In the genomic region with DNA sequence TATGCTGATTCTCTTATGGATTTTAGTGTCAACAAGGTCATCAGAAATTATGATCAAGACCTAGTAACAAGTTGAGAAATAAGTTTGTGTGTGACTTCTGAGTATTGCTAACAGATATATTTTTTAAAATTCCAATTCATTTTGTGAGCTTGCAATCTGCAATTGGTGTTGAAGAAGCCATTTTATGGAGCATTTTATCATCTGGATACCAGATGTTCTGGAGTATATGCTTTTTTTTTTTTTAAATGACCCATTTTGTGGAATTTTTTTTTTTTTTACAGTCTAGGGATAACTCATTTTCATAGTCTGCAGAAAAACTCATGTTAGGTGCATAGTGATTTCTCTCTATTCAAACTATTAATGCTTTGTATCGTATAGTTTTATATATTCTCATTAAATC, we compare ENCODE assay signal across 21 cellular contexts.
"Had no signal": no experiment of that assay in that cellular context is flagged by ENCODE, and none has a peak within 500 bp of the region (broad histone marks: within the 10 kb centered on the region; RNA-seq: fewer than 3 reads in every experiment).

No MANE protein-coding gene starts in this region.

- H3K27ac ChIP-seq: ascending aorta, breast epithelium, epithelial cell of prostate, pancreas, sigmoid colon, thyroid gland had no signal

- H3K4me1 ChIP-seq: ascending aorta, breast epithelium, pancreas, sigmoid colon, thyroid gland had no signal

- ATAC-seq: left lobe of liver; naive thymus-derived CD4-positive, alpha-beta T cell; pancreas; stimulated activated effector memory CD8-positive, alpha-beta T cell treated with anti-CD3 and anti-CD28 coated beads, Interleukin-12 subunit alpha, Interleukin-12 subunit beta, amount 100 ng/mL, for 72 hours had no signal

- H3K27ac Mint-ChIP-seq: activated naive CD4-positive, alpha-beta T cell treated with anti-CD3 and anti-CD28 coated beads, Interleukin-2, amount 10 ng/mL, durations not matched to agents 7 days and 5 days; activated T-cell treated with anti-CD3 and anti-CD28 coated beads, Interleukin-2, amount 50 U/mL, for 24 hours; naive thymus-derived CD4-positive, alpha-beta T cell; stimulated activated effector memory CD8-positive, alpha-beta T cell treated with anti-CD3 and anti-CD28 coated beads, Interleukin-12 subunit alpha, Interleukin-12 subunit beta, amount 100 ng/mL, for 72 hours had no signal

- H3K9me3 ChIP-seq: ascending aorta, breast epithelium, mucosa of descending colon, pancreas, sigmoid colon, thyroid gland had no signal

- H3K36me3 ChIP-seq: ascending aorta, breast epithelium, pancreas, thyroid gland had no signal

- H3K4me3 Mint-ChIP-seq: activated naive CD4-positive, alpha-beta T cell treated with anti-CD3 and anti-CD28 coated beads, Interleukin-2, amount 10 ng/mL, durations not matched to agents 7 days and 5 days; activated T-cell treated with anti-CD3 and anti-CD28 coated beads, Interleukin-2, amount 50 U/mL, for 24 hours; naive thymus-derived CD4-positive, alpha-beta T cell; stimulated activated effector memory CD8-positive, alpha-beta T cell treated with anti-CD3 and anti-CD28 coated beads, Interleukin-12 subunit alpha, Interleukin-12 subunit beta, amount 100 ng/mL, for 72 hours had no signal

- H3K4me3 ChIP-seq: ascending aorta, breast epithelium, mucosa of descending colon, pancreas, sigmoid colon, thyroid gland had no signal

- DNase-seq: activated CD4-positive, alpha-beta T cell treated with anti-CD3 and anti-CD28 coated beads for 1 hour; activated CD4-positive, alpha-beta T cell treated with anti-CD3 and anti-CD28 coated beads, Interleukin-2, amount 50 U/mL, for 4 hours; activated naive CD4-positive, alpha-beta T cell treated with anti-CD3 and anti-CD28 coated beads, Interleukin-2, amount 10 ng/mL, durations not matched to agents 7 days and 5 days; activated T-cell treated with anti-CD3 and anti-CD28 coated beads, Interleukin-2, amount 50 U/mL, for 24 hours; cerebellar nuclear complex; effector memory CD4-positive, alpha-beta T cell; hippocampal formation; mammary epithelial cell; naive thymus-derived CD4-positive, alpha-beta T cell; pancreas; sigmoid colon; stimulated activated CD4-positive, alpha-beta T cell treated with anti-CD3 and anti-CD28 coated beads, Interleukin-12 subunit alpha, Interleukin-12 subunit beta, amount 100 ng/mL, for 4 hours; stimulated activated CD4-positive, alpha-beta T cell treated with anti-CD3 and anti-CD28 coated beads, Interleukin-2, amount 100 ng/mL, for 24 hours; T1000; thyroid gland had no signal

- H3K36me3 Mint-ChIP-seq: activated naive CD4-positive, alpha-beta T cell treated with anti-CD3 and anti-CD28 coated beads, Interleukin-2, amount 10 ng/mL, durations not matched to agents 7 days and 5 days; naive thymus-derived CD4-positive, alpha-beta T cell; stimulated activated effector memory CD8-positive, alpha-beta T cell treated with anti-CD3 and anti-CD28 coated beads, Interleukin-12 subunit alpha, Interleukin-12 subunit beta, amount 100 ng/mL, for 72 hours had no signal

- H3K27me3 ChIP-seq: ascending aorta, breast epithelium, pancreas, sigmoid colon, thyroid gland had no signal

- H3K9me3 Mint-ChIP-seq: activated naive CD4-positive, alpha-beta T cell treated with anti-CD3 and anti-CD28 coated beads, Interleukin-2, amount 10 ng/mL, durations not matched to agents 7 days and 5 days; activated T-cell treated with anti-CD3 and anti-CD28 coated beads, Interleukin-2, amount 50 U/mL, for 24 hours; stimulated activated effector memory CD8-positive, alpha-beta T cell treated with anti-CD3 and anti-CD28 coated beads, Interleukin-12 subunit alpha, Interleukin-12 subunit beta, amount 100 ng/mL, for 72 hours had no signal

- H3K4me1 Mint-ChIP-seq: activated naive CD4-positive, alpha-beta T cell treated with anti-CD3 and anti-CD28 coated beads, Interleukin-2, amount 10 ng/mL, durations not matched to agents 7 days and 5 days; stimulated activated effector memory CD8-positive, alpha-beta T cell treated with anti-CD3 and anti-CD28 coated beads, Interleukin-12 subunit alpha, Interleukin-12 subunit beta, amount 100 ng/mL, for 72 hours had no signal
